ENCODE assay signal across 1 cellular context in genomic region chr5:133779828-133780475, GRCh38.
A peak's percentile ranks its signal among the peaks of the same experiment; 100 is the strongest.
TF ChIP-seq lines count a peak whose summit lies in the region.

No MANE protein-coding gene starts in this region.

TF ChIP-seq in GM12878, 131 proteins besides CTCF, POLR2A, EP300 and RAD21 (continued from another document):
- TF ChIP-seq CEBPZ (IDR thresholded peaks at IDR 0.05; ENCODE audit: low read depth, low read length) (no peak), POLR2AphosphoS5 (IDR thresholded peaks at IDR 0.05; ENCODE audit: low read length) (no peak), MYB (IDR thresholded peaks at IDR 0.05; ENCODE audit: borderline replicate concordance, low read depth, low read length) (no peak), ASH2L (IDR thresholded peaks at IDR 0.05; ENCODE audit: borderline replicate concordance, low read depth) (no peak), SMC3 (IDR thresholded peaks at IDR 0.05; ENCODE audit: borderline replicate concordance, low read length) (peak; percentile 14; the same call in 1 of the 2 replicates)
TF ChIP-seq in GM12878: peak in this region for 1.
